Comparison of ENCODE assay signal across 8 cellular contexts in genomic region chr4:53196872-53197759, GRCh38.
DNase-seq lines count a peak whose midpoint lies in the region; ATAC-seq and TF ChIP-seq lines count a peak whose summit lies in the region.

No MANE protein-coding gene starts in this region.

- no peaks in the 10 kb centered on the region for H3K36me3 ChIP-seq in parathyroid adenoma (ENCODE audit: control insufficient read depth, insufficient read depth, low read length)

- peak; percentile 50 for ATAC-seq in GM21717 (IDR thresholded peaks at IDR 0.05; ENCODE audit: unreplicated experiment)

- no peaks in the 10 kb centered on the region for H3K4me1 ChIP-seq in parathyroid adenoma

- H2AFZ ChIP-seq in parathyroid adenoma = no peak overlapping the region

- no peaks in the 10 kb centered on the region for H3K79me2 ChIP-seq in parathyroid adenoma

- H3K27ac ChIP-seq in parathyroid adenoma = no peak overlapping the region

- H3K9ac ChIP-seq in parathyroid adenoma = no peak overlapping the region

- no peaks in the 10 kb centered on the region for H3K9me3 ChIP-seq in parathyroid adenoma (ENCODE audit: control insufficient read depth, low read length)

- H3K27me3 ChIP-seq in parathyroid adenoma (ENCODE audit: control insufficient read depth, insufficient read depth, low read length) = no peaks in the 10 kb centered on the region

- H3K4me2 ChIP-seq in parathyroid adenoma (ENCODE audit: low read length) = no peak overlapping the region

- no peak overlapping the region for H3K4me3 ChIP-seq in parathyroid adenoma (ENCODE audit: low read depth, low read length)

- DNase-seq in D341Med (ENCODE audit: low spot score) (peak; percentile 37), NCI-H1436 treated with DMSO at 0.1 percent for 48 hours (lab: John Stamatoyannopoulos, UW) (peak; percentile 20), SKM-1 (lab: John Stamatoyannopoulos, UW; ENCODE audit: unreplicated experiment) (peak; percentile 42), foreskin melanocyte (peak; percentile 82), NK-92 (lab: John Stamatoyannopoulos, UW; ENCODE audit: unreplicated experiment) (no peak)
- no peak for DNase-seq in activated CD4-positive, CD25-positive, alpha-beta regulatory T cell treated with anti-CD3 and anti-CD28 coated beads, Interleukin-2, amount 50 U/mL, for 72 hours

- TF ChIP-seq CTCF in parathyroid adenoma (IDR thresholded peaks at IDR 0.05) = peak; percentile 50

Comparison
In these comparisons a context has a peak if more than half of its experiments do, and no peak if none do; other contexts are left out.
1. DNase-seq: peak in D341Med (single experiment), NCI-H1436 treated with DMSO at 0.1 percent for 48 hours (single experiment), SKM-1 (single experiment) and foreskin melanocyte (single experiment); none in activated CD4-positive, CD25-positive, alpha-beta regulatory T cell treated with anti-CD3 and anti-CD28 coated beads, Interleukin-2, amount 50 U/mL, for 72 hours (single experiment) and NK-92 (single experiment).